ENCODE assay signal across 12 cellular contexts in the genomic region with DNA sequence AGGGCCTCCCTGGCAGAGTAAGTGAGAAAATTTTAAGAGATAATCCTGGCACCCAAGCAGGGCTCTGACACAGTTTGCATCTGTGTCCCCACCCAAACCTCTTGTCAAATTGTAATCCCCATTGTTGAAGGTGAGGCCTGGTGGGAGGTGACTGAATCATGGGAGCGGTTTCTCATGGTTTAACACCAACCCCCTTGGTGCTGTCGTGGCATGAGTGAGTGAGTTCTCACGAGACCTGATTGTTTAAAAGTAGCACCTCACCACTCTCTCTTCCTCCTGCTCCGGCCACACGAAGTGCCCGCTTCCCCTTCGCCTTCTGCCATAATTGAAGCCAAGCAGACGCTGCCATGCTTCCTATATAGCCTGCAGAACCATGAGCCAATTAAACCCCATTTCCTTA.
DNase-seq lines count a peak whose midpoint lies in the region; ATAC-seq and TF ChIP-seq lines count a peak whose summit lies in the region.
"Had no signal": no experiment of that assay in that cellular context is flagged by ENCODE, and none has a peak within 500 bp of the region (broad histone marks: within the 10 kb centered on the region; RNA-seq: fewer than 3 reads in every experiment).

No MANE protein-coding gene starts in this region.

- H2BK120ac ChIP-seq in mesenchymal stem cell (ENCODE audit: low read depth, low read length), result no peak overlapping the region

- H3K23ac ChIP-seq in mesenchymal stem cell (ENCODE audit: low read length in 2 of 2), result no peak overlapping the region

- H3K4me1 ChIP-seq in GM23338 (ENCODE audit: insufficient read depth) (peaks cover 27% of the 10 kb centered on the region), gastrocnemius medialis (no peaks in the 10 kb centered on the region), mesenchymal stem cell (ENCODE audit: control insufficient read depth, insufficient read depth, low read depth, low read length) (peaks cover 11% of the 10 kb centered on the region)

- H2AK5ac ChIP-seq in mesenchymal stem cell (ENCODE audit: low read length, severe bottlenecking), result no peak overlapping the region

- DNase-seq in GM23338 (ENCODE audit: low spot score) (peak; percentile 13), naive B cell (peak; percentile 14), gastrocnemius medialis (no peak), mesenchymal stem cell (no peak), HCEC 1CT (no peak), Ammon's horn (ENCODE audit: low spot score) (no peak)
- DNase-seq: NCI-H1694 had no signal

- H3K27me3 Mint-ChIP-seq in GM23338 (ENCODE audit: insufficient read depth, low read depth, poor library complexity), result peaks cover 5% of the 10 kb centered on the region
- H3K27me3 Mint-ChIP-seq in naive B cell, result no peaks in the 10 kb centered on the region
- H3K27me3 Mint-ChIP-seq: activated naive CD4-positive, alpha-beta T cell treated with anti-CD3 and anti-CD28 coated beads, Interleukin-2, amount 50 U/mL, for 24 hours; dendritic cell treated with granulocyte-macrophage colony-stimulating factor and Interleukin-4, amounts not matched to agents 40 ng/mL and 50 ng/mL, for 4 days had no signal

- H3K27ac ChIP-seq in GM23338 (ENCODE audit: low read depth) (no peak overlapping the region; the same call in 1 of the 2 replicates), gastrocnemius medialis (no peak overlapping the region), mesenchymal stem cell (ENCODE audit: low read length, poor library complexity, severe bottlenecking) (no peak overlapping the region)

- H3K4me2 ChIP-seq in GM23338, result no peak overlapping the region
- no peak overlapping the region for H3K4me2 ChIP-seq in mesenchymal stem cell (ENCODE audit: low read length, poor library complexity, severe bottlenecking)

- WGBS in mesenchymal stem cell, result 80% methylated on average over 8 of the region's 8 CpGs

- no peak overlapping the region for H3K4me3 Mint-ChIP-seq in GM23338
- H3K4me3 Mint-ChIP-seq in naive B cell, result peak overlapping the region in 7 of 8 donors; percentile 42 to 89 (median 72)
- H3K4me3 Mint-ChIP-seq: activated naive CD4-positive, alpha-beta T cell treated with anti-CD3 and anti-CD28 coated beads, Interleukin-2, amount 50 U/mL, for 24 hours; CD8-positive, alpha-beta T cell; dendritic cell treated with granulocyte-macrophage colony-stimulating factor and Interleukin-4, amounts not matched to agents 40 ng/mL and 50 ng/mL, for 4 days had no signal

- H3K4ac ChIP-seq in mesenchymal stem cell (ENCODE audit: low read depth in 1 of 2, low read length in 2 of 2), result no peak overlapping the region

- in situ Hi-C loops in GM18951 (cut with MboI; ENCODE audit: low sequenced_read_pairs, unreplicated experiment) (no loop called here), gastrocnemius medialis (cut with MboI; ENCODE audit: low sequenced_read_pairs in 4 of 4) (no loop called here)

- TF ChIP-seq POLR2A in GM18951 (IDR thresholded peaks at IDR 0.05; ENCODE audit: extremely low read depth, insufficient read depth, insufficient read length), result peak; percentile 21
- no peak for TF ChIP-seq POLR2A in gastrocnemius medialis (IDR thresholded peaks at IDR 0.05)

- peak overlapping the region in 1 of 2 experiments; percentile 43 for H3K18ac ChIP-seq in mesenchymal stem cell (ENCODE audit: low read depth in 1 of 2, low read length in 2 of 2)

- no peak overlapping the region for H3K9ac ChIP-seq in mesenchymal stem cell (ENCODE audit: low read length)

- no peak overlapping the region for H4K8ac ChIP-seq in mesenchymal stem cell (ENCODE audit: low read length)

- no peaks in the 10 kb centered on the region for H3K9me2 ChIP-seq in GM23338 (ENCODE audit: insufficient read depth)

- H2BK5ac ChIP-seq in mesenchymal stem cell (ENCODE audit: low read depth, low read length, poor library complexity, severe bottlenecking), result no peak overlapping the region

- ATAC-seq in GM23338, result peak; percentile 73
- peak; percentile 67 for ATAC-seq in HG03442 (IDR thresholded peaks at IDR 0.05; ENCODE audit: unreplicated experiment)
- ATAC-seq in naive B cell (ENCODE audit: low read depth in 2 of 2), result peak; percentile 83 to 86
- no peak for ATAC-seq in gastrocnemius medialis
- ATAC-seq: CD8-positive, alpha-beta T cell had no signal

- no peak overlapping the region for H4K91ac ChIP-seq in mesenchymal stem cell (ENCODE audit: low read length)

- peaks cover 16% of the 10 kb centered on the region for H3K79me1 ChIP-seq in mesenchymal stem cell (replicated peaks; ENCODE audit: low read length, poor library complexity, severe bottlenecking)

- H3K27me3 ChIP-seq in GM23338 (ENCODE audit: insufficient read depth), result no peaks in the 10 kb centered on the region
- H3K27me3 ChIP-seq in gastrocnemius medialis, result no peaks in the 10 kb centered on the region
- no peaks in the 10 kb centered on the region for H3K27me3 ChIP-seq in mesenchymal stem cell (ENCODE audit: control insufficient read depth in 1 of 2, insufficient read depth in 1 of 2, low read length in 2 of 2)

- intact Hi-C loops in gastrocnemius medialis (cut with DNase I; ENCODE audit: low total_unique reads), result no loop called here

- H3K36me3 ChIP-seq in GM23338 (ENCODE audit: insufficient read depth), result no peaks in the 10 kb centered on the region
- H3K36me3 ChIP-seq in gastrocnemius medialis, result no peaks in the 10 kb centered on the region
- H3K36me3 ChIP-seq in mesenchymal stem cell (ENCODE audit: control insufficient read depth in 1 of 2, insufficient read depth in 2 of 2, low read depth in 1 of 2, low read length in 2 of 2), result peaks cover 0 to 6% of the 10 kb centered on the region in 2 experiments

- peaks cover 98% of the 10 kb centered on the region for H3K79me2 ChIP-seq in GM23338 (replicated peaks; ENCODE audit: insufficient read depth)

- no peak for TF ChIP-seq CTCF in GM23338 (conservative IDR thresholded peaks at IDR 0.05; ENCODE audit: low read depth in 2 of 2)
- TF ChIP-seq CTCF in gastrocnemius medialis (IDR thresholded peaks at IDR 0.05 in 4 of 5, conservative IDR thresholded peaks at IDR 0.05 in 1 of 5), result no peak

- no peak overlapping the region for H2AFZ ChIP-seq in GM23338
- no peak overlapping the region for H2AFZ ChIP-seq in mesenchymal stem cell (ENCODE audit: low read depth, low read length)

- no peak overlapping the region for H3K14ac ChIP-seq in mesenchymal stem cell (ENCODE audit: low read length in 2 of 2)

- no peak overlapping the region for H3K4me3 ChIP-seq in GM23338
- no peak overlapping the region for H3K4me3 ChIP-seq in gastrocnemius medialis
- H3K4me3 ChIP-seq in mesenchymal stem cell (ENCODE audit: insufficient read depth in 1 of 2, low read depth in 1 of 2, low read length in 2 of 2), result no peak overlapping the region

- H3K36me3 Mint-ChIP-seq in GM23338 (ENCODE audit: low read depth) (peaks cover 27% of the 10 kb centered on the region), naive B cell (no peaks in the 10 kb centered on the region)

- no peaks in the 10 kb centered on the region for H3F3A ChIP-seq in GM23338 (replicated peaks; ENCODE audit: low read depth)

- H2BK12ac ChIP-seq in mesenchymal stem cell (ENCODE audit: low read length in 2 of 2), result no peak overlapping the region

- H2BK15ac ChIP-seq in mesenchymal stem cell (ENCODE audit: low read depth, poor library complexity, severe bottlenecking), result no peak overlapping the region

- peaks cover 48% of the 10 kb centered on the region for H4K20me1 ChIP-seq in GM23338 (replicated peaks; ENCODE audit: insufficient read depth)

- H3K4me1 Mint-ChIP-seq in GM23338, result peaks cover 35% of the 10 kb centered on the region
- H3K4me1 Mint-ChIP-seq in naive B cell, result peaks cover 58 to 75% (median 69%) of the 10 kb centered on the region in 3 donors

- H3K27ac Mint-ChIP-seq in GM23338 (no peak overlapping the region), naive B cell (peak overlapping the region; percentile 18 to 93 (median 74))
- H3K27ac Mint-ChIP-seq: activated naive CD4-positive, alpha-beta T cell treated with anti-CD3 and anti-CD28 coated beads, Interleukin-2, amount 50 U/mL, for 24 hours; CD8-positive, alpha-beta T cell; dendritic cell treated with granulocyte-macrophage colony-stimulating factor and Interleukin-4, amounts not matched to agents 40 ng/mL and 50 ng/mL, for 4 days had no signal

- peaks cover 16% of the 10 kb centered on the region for H3K9me3 Mint-ChIP-seq in GM23338
- peaks cover 0 to 7% (median 4%) of the 10 kb centered on the region in 7 donors for H3K9me3 Mint-ChIP-seq in naive B cell
- H3K9me3 Mint-ChIP-seq: activated naive CD4-positive, alpha-beta T cell treated with anti-CD3 and anti-CD28 coated beads, Interleukin-2, amount 50 U/mL, for 24 hours; CD8-positive, alpha-beta T cell; dendritic cell treated with granulocyte-macrophage colony-stimulating factor and Interleukin-4, amounts not matched to agents 40 ng/mL and 50 ng/mL, for 4 days had no signal

- no peaks in the 10 kb centered on the region for H3K9me3 ChIP-seq in gastrocnemius medialis
- no peaks in the 10 kb centered on the region for H3K9me3 ChIP-seq in mesenchymal stem cell (ENCODE audit: control insufficient read depth, low read length)

TF ChIP-seq in GM23338, 12 proteins besides CTCF, POLR2A, EP300 and RAD21 (continues in another document):
- TF ChIP-seq CREB1 (CRISPR knock-in tag; IDR thresholded peaks at IDR 0.05; ENCODE audit: low read depth) (no peak), NANOG (IDR thresholded peaks at IDR 0.05; ENCODE audit: borderline replicate concordance) (no peak), JUNB (IDR thresholded peaks at IDR 0.05; ENCODE audit: unreplicated experiment) (no peak)
- TF ChIP-seq, protein P1, sequence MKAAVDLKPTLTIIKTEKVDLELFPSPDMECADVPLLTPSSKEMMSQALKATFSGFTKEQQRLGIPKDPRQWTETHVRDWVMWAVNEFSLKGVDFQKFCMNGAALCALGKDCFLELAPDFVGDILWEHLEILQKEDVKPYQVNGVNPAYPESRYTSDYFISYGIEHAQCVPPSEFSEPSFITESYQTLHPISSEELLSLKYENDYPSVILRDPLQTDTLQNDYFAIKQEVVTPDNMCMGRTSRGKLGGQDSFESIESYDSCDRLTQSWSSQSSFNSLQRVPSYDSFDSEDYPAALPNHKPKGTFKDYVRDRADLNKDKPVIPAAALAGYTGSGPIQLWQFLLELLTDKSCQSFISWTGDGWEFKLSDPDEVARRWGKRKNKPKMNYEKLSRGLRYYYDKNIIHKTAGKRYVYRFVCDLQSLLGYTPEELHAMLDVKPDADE (IDR thresholded peaks at IDR 0.05), result no peak

Comparison
In these comparisons a context has a peak if more than half of its experiments do, and no peak if none do; other contexts are left out.
1. ATAC-seq: peak in GM23338 (single experiment), HG03442 (single experiment) and naive B cell (2 of 2); none in gastrocnemius medialis (0 of 2).
2. DNase-seq: peak in GM23338 (single experiment) and naive B cell (single experiment); none in gastrocnemius medialis (0 of 2), mesenchymal stem cell (single experiment), HCEC 1CT (single experiment) and Ammon's horn (single experiment).